In the genomic region with DNA sequence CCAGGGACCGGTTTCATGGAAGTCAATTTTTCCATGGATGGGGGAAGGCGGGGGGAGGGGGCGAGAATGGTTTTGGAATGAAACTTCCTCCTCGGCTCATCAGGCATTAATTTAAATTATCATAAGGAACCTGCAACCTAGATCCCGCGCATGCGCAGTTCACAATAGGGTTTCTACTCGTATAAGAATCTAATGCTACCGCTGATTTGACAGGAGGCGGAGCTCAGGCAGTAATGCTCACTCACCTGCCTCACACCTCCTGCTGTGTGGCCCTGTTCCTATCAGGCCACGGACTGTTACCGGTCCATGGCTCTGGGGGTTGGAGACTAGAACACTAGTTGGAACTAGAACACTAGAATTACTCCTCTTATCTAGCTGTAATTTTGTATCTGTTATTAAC, we compare ENCODE assay signal across 27 cellular contexts. TPM values are rescaled to one million over a fixed set of nuclear protein-coding genes. Genes with fewer than 3 reads are reported as not detected.
"Had no signal": no experiment of that assay in that cellular context is flagged by ENCODE, and none has a peak within 500 bp of the region (broad histone marks: within the 10 kb centered on the region; RNA-seq: fewer than 3 reads in every experiment).

No MANE protein-coding gene starts in this region.

- H3K4me2 ChIP-seq: hepatocyte had no signal

- H3K27me3 ChIP-seq: foreskin keratinocyte, hepatocyte, left lung, neutrophil, right lobe of liver, stomach, uterus had no signal

- H2AFZ ChIP-seq: hepatocyte, parathyroid adenoma had no signal

- H3K27ac ChIP-seq: foreskin keratinocyte, hepatocyte, left lung, neutrophil, parathyroid adenoma, right lobe of liver, stomach had no signal

- ATAC-seq: activated T-cell treated with anti-CD3 and anti-CD28 coated beads, Interleukin-2, amount 50 U/mL, for 72 hours; foreskin keratinocyte; left lung; natural killer cell; right lobe of liver; stimulated activated memory B cell treated with anti-CD40 and anti-IgM and Interleukin-4, amounts not matched to agents 10 μg/mL and 1 μg/mL and 100 μg/mL, for 72 hours had no signal

- H3K79me2 ChIP-seq: parathyroid adenoma had no signal

- H3K36me3 ChIP-seq: left lung, neutrophil, right lobe of liver, stomach, uterus had no signal

- DNase-seq: activated CD4-positive, alpha-beta memory T cell treated with anti-CD3 and anti-CD28 coated beads, Interleukin-2, amount 10 ng/mL, durations not matched to agents 7 days and 5 days; activated CD4-positive, alpha-beta T cell treated with anti-CD3 and anti-CD28 coated beads, Interleukin-2, amount 10 ng/mL, durations not matched to agents 24 days and 14 days; activated CD4-positive, CD25-positive, alpha-beta regulatory T cell; activated gamma-delta T cell treated with Interleukin-2 at 50 U/mL for 16 hours; activated T-cell treated with anti-CD3 and anti-CD28 coated beads, Interleukin-2, amount 50 U/mL, for 72 hours; aorta; effector CD4-positive, alpha-beta T cell; erythroblast; foreskin keratinocyte; immature natural killer cell; kidney glomerular epithelial cell; left lung; midbrain; natural killer cell; right lobe of liver; stimulated activated CD4-positive, alpha-beta T cell treated with anti-CD3 and anti-CD28 coated beads, Interleukin-2, amount 100 ng/mL, for 24 hours; stomach; T-helper 9 cell; trophoblast cell; uterus had no signal

- H3K4me1 ChIP-seq: left lung, parathyroid adenoma, right lobe of liver, stomach had no signal

- H3K9me3 ChIP-seq: left lung, neutrophil, right lobe of liver, stomach, uterus had no signal

- H3K4me3 ChIP-seq: hepatocyte, left lung, lung, right lobe of liver, skin epidermis, stomach, uterus had no signal

- H3K9ac ChIP-seq: parathyroid adenoma had no signal

RNA-seq across cellular contexts. Expression of a gene that starts 38.0 kb away (rescaled TPM):
- total RNA-seq: activated CD4-positive, alpha-beta memory T cell treated with anti-CD3 and anti-CD28 coated beads, Interleukin-2, amount 10 ng/mL, durations not matched to agents 7 days and 5 days; activated CD4-positive, alpha-beta T cell treated with anti-CD3 and anti-CD28 coated beads, Interleukin-2, amount 10 ng/mL, durations not matched to agents 24 days and 14 days; activated T-cell treated with anti-CD3 and anti-CD28 coated beads, Interleukin-2, amount 50 U/mL, for 72 hours; natural killer cell; T-helper 1 cell treated with Interleukin-12 subunit alpha and Interleukin-12 subunit beta and Interleukin-4 antibody, amounts not matched to agents 30 ng/mL and 1 ng/mL, for 36 hours had no signal
- polyA plus RNA-seq: foreskin keratinocyte, immature natural killer cell had no signal
